Comparison of ENCODE assay signal across 8 cellular contexts in the genomic region with DNA sequence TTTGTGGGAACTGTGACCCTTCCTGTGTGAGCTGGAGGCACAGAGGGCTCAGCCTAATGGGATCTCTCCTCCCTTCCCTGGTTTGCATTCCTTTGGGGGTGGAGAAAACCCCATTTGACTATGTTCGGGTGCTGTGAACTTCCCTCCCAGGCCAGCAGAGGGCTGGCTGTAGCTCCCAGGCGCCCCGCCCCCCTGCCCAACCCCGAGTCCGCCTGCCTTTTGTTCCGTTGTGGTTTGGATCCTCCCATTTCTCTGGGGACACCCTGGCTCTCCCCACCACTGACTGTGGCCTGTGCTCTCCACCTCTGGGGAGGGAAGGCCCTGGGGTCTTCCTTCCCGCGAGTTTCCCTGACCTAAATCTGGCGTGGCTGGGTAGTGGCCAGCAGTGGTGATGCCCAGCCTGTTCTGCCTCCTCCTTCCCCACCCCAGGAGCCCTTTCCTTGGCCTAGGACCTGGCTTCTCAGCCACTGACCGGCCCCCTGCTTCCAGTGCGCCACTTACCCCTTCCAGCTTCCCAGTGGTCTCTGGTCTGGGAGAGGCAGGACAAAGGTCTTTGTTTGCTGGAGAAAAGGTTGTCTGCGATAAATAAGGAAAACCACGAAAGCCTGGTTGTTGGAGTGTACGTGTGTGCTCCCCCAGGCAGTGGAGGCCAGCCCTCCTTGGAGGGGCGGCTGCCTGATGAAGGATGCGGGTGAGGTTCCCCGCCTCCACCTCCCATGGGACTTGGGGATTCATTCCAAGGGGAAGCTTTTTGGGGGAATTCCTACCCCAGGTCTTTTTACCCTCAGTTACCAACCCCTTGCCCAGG. TPM values are rescaled to one million over a fixed set of nuclear protein-coding genes. Genes with fewer than 3 reads are reported as not detected.
DNase-seq lines count a peak whose midpoint lies in the region; ATAC-seq and TF ChIP-seq lines count a peak whose summit lies in the region.

No MANE protein-coding gene starts in this region.

- H3K9me3 Mint-ChIP-seq in activated CD8-positive, alpha-beta memory T cell treated with anti-CD3 and anti-CD28 coated beads, Interleukin-2, amount 10 ng/mL, durations not matched to agents 7 days and 5 days (ENCODE audit: low read depth): no peaks in the 10 kb centered on the region
- H3K9me3 Mint-ChIP-seq in endothelial cell (ENCODE audit: unreplicated experiment): no peaks in the 10 kb centered on the region

- H3K27ac Mint-ChIP-seq in activated CD8-positive, alpha-beta memory T cell treated with anti-CD3 and anti-CD28 coated beads, Interleukin-2, amount 10 ng/mL, durations not matched to agents 7 days and 5 days: no peak overlapping the region
- H3K27ac Mint-ChIP-seq in endothelial cell (ENCODE audit: unreplicated experiment): no peak overlapping the region

- H3K27me3 Mint-ChIP-seq in activated CD8-positive, alpha-beta memory T cell treated with anti-CD3 and anti-CD28 coated beads, Interleukin-2, amount 10 ng/mL, durations not matched to agents 7 days and 5 days: no peaks in the 10 kb centered on the region
- peaks cover 12% of the 10 kb centered on the region for H3K27me3 Mint-ChIP-seq in endothelial cell (ENCODE audit: unreplicated experiment)

- H3K4me3 Mint-ChIP-seq in activated CD8-positive, alpha-beta memory T cell treated with anti-CD3 and anti-CD28 coated beads, Interleukin-2, amount 10 ng/mL, durations not matched to agents 7 days and 5 days: no peak overlapping the region
- H3K4me3 Mint-ChIP-seq in endothelial cell (ENCODE audit: unreplicated experiment): no peak overlapping the region

- H3K4me1 Mint-ChIP-seq in activated CD8-positive, alpha-beta memory T cell treated with anti-CD3 and anti-CD28 coated beads, Interleukin-2, amount 10 ng/mL, durations not matched to agents 7 days and 5 days: peaks cover 36% of the 10 kb centered on the region
- H3K4me1 Mint-ChIP-seq in endothelial cell (ENCODE audit: unreplicated experiment): peaks cover 20% of the 10 kb centered on the region

- H3K36me3 Mint-ChIP-seq in activated CD8-positive, alpha-beta memory T cell treated with anti-CD3 and anti-CD28 coated beads, Interleukin-2, amount 10 ng/mL, durations not matched to agents 7 days and 5 days: peaks cover 12% of the 10 kb centered on the region
- H3K36me3 Mint-ChIP-seq in endothelial cell (ENCODE audit: low read depth, unreplicated experiment): peaks cover 4% of the 10 kb centered on the region

- CTCF ChIA-PET in activated CD8-positive, alpha-beta memory T cell treated with anti-CD3 and anti-CD28 coated beads, Interleukin-2, amount 10 ng/mL, durations not matched to agents 7 days and 5 days (lab: Charles Lee): interaction anchor here (1.0 to 4.0 kb wide), 33 partner anchors 8 to 463 kb away, joined by 3 to 51 read pairs (median 6); a partner anchor contains a TSS

- no peak for ATAC-seq in activated CD8-positive, alpha-beta memory T cell treated with anti-CD3 and anti-CD28 coated beads, Interleukin-2, amount 10 ng/mL, durations not matched to agents 7 days and 5 days
- ATAC-seq in stimulated activated naive CD8-positive, alpha-beta T cell treated with anti-CD3 and anti-CD28 coated beads, Interleukin-15, Interleukin-2, amounts not matched to agents 100 U/mL and 50 U/mL, for 24 hours: peak; percentile 17
- no peak for ATAC-seq in HG02571 (IDR thresholded peaks at IDR 0.05; ENCODE audit: unreplicated experiment)

- TF ChIP-seq CTCF in GM10266 (IDR thresholded peaks at IDR 0.05; ENCODE audit: control insufficient read depth, insufficient read depth, low read depth, missing control alignments) (peak; percentile 68), endothelial cell (IDR thresholded peaks at IDR 0.05; ENCODE audit: unreplicated experiment) (peak; percentile 88)

- peak; percentile 78 for DNase-seq in A172 (ENCODE audit: low spot score)
- DNase-seq in GM10266 (ENCODE audit: extremely low spot score): peak; percentile 88
- peak; percentile 49 for DNase-seq in NCI-H526 treated with DMSO at 0.1 percent for 48 hours (lab: John Stamatoyannopoulos, UW)
- peak; percentile 75 for DNase-seq in activated CD8-positive, alpha-beta memory T cell treated with anti-CD3 and anti-CD28 coated beads, Interleukin-2, amount 10 ng/mL, durations not matched to agents 7 days and 5 days
- DNase-seq in endothelial cell (ENCODE audit: low spot score): peak; percentile 65
- peak; percentile 81 for DNase-seq in mucosa of gallbladder (ENCODE audit: low spot score)
- peak; percentile 76 for DNase-seq in stimulated activated naive CD8-positive, alpha-beta T cell treated with anti-CD3 and anti-CD28 coated beads, Interleukin-15, Interleukin-2, amounts not matched to agents 100 U/mL and 50 U/mL, for 24 hours

RNA-seq across cellular contexts. Expression of a gene that starts 5.0 kb away (rescaled TPM):
- total RNA-seq in A172 (2014; rRNA removed; shearing (Covaris generic)): 29.0 and 35.2 TPM in 2 replicates
- total RNA-seq in activated CD8-positive, alpha-beta memory T cell treated with anti-CD3 and anti-CD28 coated beads, Interleukin-2, amount 10 ng/mL, durations not matched to agents 7 days and 5 days: 10 to 100 TPM; 27.8 to 29.0 TPM
- total RNA-seq in endothelial cell (ENCODE audit: unreplicated experiment): 3.5 TPM
- total RNA-seq in mucosa of gallbladder: 420 TPM

Comparison
In these comparisons a context has a peak if more than half of its experiments do, and no peak if none do; other contexts are left out.
1. RNA of a gene that starts 5.0 kb away (total RNA-seq): 420 TPM in mucosa of gallbladder (single experiment); 29.0 to 35.2 TPM in A172, 27.8 to 29.0 TPM in activated CD8-positive, alpha-beta memory T cell treated with anti-CD3 and anti-CD28 coated beads, Interleukin-2, amount 10 ng/mL, durations not matched to agents 7 days and 5 days and 3.5 TPM in endothelial cell (single experiment); every median in the first group is over 10 times any median in the second.
2. Peak in every context shown above with its lines, with median percentiles within 50 percentile points of each other: DNase-seq.